ENCODE assay signal across 16 cellular contexts in the genomic region with DNA sequence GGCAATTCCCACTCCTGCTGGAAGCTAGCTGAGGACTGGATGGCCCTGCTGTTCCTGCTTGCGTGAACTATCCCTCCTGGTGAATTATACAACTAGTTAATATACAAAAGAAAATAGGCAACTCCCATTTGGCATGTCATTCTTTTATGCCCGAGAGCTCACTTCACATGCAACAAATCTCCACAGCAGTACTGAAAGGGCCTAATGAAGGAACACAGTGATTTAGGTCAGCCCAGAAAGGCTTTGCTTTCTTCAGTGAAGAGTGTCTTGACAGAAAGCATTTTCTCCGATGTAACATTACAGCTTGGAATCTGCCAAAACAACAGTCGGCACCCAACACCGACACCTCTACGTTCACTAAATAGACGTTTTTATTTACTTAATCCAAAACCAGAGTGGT.
DNase-seq lines count a peak whose midpoint lies in the region; ATAC-seq and TF ChIP-seq lines count a peak whose summit lies in the region.
"Had no signal": no experiment of that assay in that cellular context is flagged by ENCODE, and none has a peak within 500 bp of the region (broad histone marks: within the 10 kb centered on the region; RNA-seq: fewer than 3 reads in every experiment).

No MANE protein-coding gene starts in this region.

- TF ChIP-seq CTCF in osteocyte (IDR thresholded peaks at IDR 0.05), result no peak

- DNase-seq in G401 (ENCODE audit: low spot score), result peak; percentile 22
- DNase-seq in putamen (ENCODE audit: low spot score), result peak; percentile 9
- DNase-seq in OCI-M1 (lab: John Stamatoyannopoulos, UW), result no peak
- no peak for DNase-seq in osteocyte (ENCODE audit: extremely low spot score, unreplicated experiment)
- DNase-seq: DMS 273 treated with DMSO at 0.1 percent for 48 hours, GF-D8, NCI-H1436, NCI-H2029 treated with DMSO at 0.1 percent for 48 hours, NCI-H510A treated with DMSO at 0.1 percent for 48 hours had no signal

- H3K36me3 Mint-ChIP-seq in osteocyte (ENCODE audit: unreplicated experiment), result peaks cover 6% of the 10 kb centered on the region

- peak overlapping the region; percentile 20 for H3K27ac ChIP-seq in cingulate gyrus (ENCODE audit: low read depth, low read length)
- peak overlapping the region; percentile 6 for H3K27ac ChIP-seq in layer of hippocampus (ENCODE audit: low read depth, low read length)
- H3K27ac ChIP-seq: A549, C4-2B, KMS-11 had no signal

- H3K27me3 ChIP-seq in layer of hippocampus (ENCODE audit: control insufficient read depth, insufficient read depth, low read length), result no peaks in the 10 kb centered on the region

- ATAC-seq in GM19324 (IDR thresholded peaks at IDR 0.05; ENCODE audit: low FRiP score, unreplicated experiment), result no peak
- ATAC-seq: A549, Panc1 had no signal

- in situ Hi-C loops in G401 (cut with HindIII; ENCODE audit: low sequenced_read_pairs), result no loop called here

- H3K4me3 Mint-ChIP-seq in osteocyte (ENCODE audit: unreplicated experiment), result no peak overlapping the region

- peaks cover 12% of the 10 kb centered on the region for H3K4me1 Mint-ChIP-seq in osteocyte (ENCODE audit: unreplicated experiment)

- peaks cover 2% of the 10 kb centered on the region for H3K27me3 Mint-ChIP-seq in osteocyte (ENCODE audit: unreplicated experiment)

- H3K27ac Mint-ChIP-seq in osteocyte (ENCODE audit: unreplicated experiment), result no peak overlapping the region

- H3K9me3 Mint-ChIP-seq in osteocyte (ENCODE audit: unreplicated experiment), result peaks cover 5% of the 10 kb centered on the region

Comparison
In these comparisons a context has a peak if more than half of its experiments do, and no peak if none do; other contexts are left out.
1. DNase-seq: peak in G401 (single experiment) and putamen (single experiment); none in OCI-M1 (single experiment) and osteocyte (single experiment).